In the genomic region with DNA sequence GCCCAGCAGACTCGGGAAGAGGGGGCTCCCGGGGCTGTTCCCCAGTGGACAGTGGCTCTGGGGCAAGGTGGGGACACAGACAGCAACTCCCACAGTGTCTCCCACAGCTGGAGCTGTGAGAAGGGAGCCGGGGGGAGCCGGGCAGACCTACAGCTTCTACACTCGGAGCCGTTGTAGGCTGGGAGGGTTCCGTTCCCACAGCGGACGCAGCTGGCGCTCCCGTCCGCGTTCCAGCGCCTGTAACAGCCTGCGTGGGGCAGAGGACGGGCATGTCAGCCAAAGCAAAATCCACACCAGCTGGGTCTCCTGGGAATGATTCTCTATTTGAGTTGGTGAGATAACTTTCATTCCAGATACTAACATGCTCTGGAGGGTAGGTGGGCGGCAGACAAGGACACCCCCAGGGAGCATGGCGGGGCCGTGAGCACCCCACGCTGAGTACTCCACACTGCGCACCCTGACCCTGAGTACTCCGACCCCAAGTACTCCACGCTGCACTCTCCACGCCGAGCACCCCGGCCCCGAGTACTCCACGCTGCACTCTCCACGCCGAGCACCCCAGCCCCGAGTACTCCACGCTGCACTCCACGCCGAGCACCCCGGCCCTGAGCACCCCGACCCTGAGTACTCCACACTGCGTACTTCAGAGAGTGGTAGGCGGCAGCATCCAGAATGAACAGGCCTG, we compare ENCODE assay signal across 1 cellular context.
TF ChIP-seq lines count a peak whose summit lies in the region.

No MANE protein-coding gene starts in this region.

TF ChIP-seq in SK-N-SH treated with all-trans-retinoic acid at 6 μM for 48 hours, 23 proteins besides CTCF, POLR2A, EP300 and RAD21 (continued from another document):
- TF ChIP-seq, protein P1, sequence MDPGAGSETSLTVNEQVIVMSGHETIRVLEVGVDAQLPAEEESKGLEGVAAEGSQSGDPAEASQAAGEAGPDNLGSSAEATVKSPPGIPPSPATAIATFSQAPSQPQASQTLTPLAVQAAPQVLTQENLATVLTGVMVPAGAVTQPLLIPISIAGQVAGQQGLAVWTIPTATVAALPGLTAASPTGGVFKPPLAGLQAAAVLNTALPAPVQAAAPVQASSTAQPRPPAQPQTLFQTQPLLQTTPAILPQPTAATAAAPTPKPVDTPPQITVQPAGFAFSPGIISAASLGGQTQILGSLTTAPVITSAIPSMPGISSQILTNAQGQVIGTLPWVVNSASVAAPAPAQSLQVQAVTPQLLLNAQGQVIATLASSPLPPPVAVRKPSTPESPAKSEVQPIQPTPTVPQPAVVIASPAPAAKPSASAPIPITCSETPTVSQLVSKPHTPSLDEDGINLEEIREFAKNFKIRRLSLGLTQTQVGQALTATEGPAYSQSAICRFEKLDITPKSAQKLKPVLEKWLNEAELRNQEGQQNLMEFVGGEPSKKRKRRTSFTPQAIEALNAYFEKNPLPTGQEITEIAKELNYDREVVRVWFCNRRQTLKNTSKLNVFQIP (CRISPR knock-in tag; IDR thresholded peaks at IDR 0.05; ENCODE audit: borderline replicate concordance, low read depth) = no peak
- TF ChIP-seq ZNF565 (CRISPR knock-in tag; conservative IDR thresholded peaks at IDR 0.05; ENCODE audit: low read depth) (no peak), ESRRG (CRISPR knock-in tag; IDR thresholded peaks at IDR 0.05) (no peak)
